In the genomic region with DNA sequence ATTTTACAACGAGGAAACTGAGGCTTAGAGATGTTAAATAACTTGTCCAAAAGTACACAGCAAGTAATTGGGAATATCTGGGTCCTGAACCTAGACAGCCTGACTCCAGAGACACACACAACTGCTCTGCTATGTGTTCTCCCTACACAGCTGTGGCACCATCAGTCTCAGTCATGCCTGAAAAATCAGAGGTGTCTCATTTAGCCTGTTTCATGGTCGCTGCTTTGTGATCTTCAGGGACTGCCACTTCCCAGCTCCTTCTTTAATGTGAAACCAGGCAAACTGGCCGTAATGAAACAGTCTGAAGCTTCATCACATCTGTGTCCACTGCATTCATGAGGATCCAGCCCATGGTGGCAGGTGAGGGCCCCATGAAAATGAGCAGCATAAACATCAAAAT, we compare ENCODE assay signal across 27 cellular contexts. TPM values are rescaled to one million over a fixed set of nuclear protein-coding genes. Genes with fewer than 3 reads are reported as not detected.
DNase-seq lines count a peak whose midpoint lies in the region; ATAC-seq and FAIRE-seq lines count a peak whose summit lies in the region.
"Had no signal": no experiment of that assay in that cellular context is flagged by ENCODE, and none has a peak within 500 bp of the region (broad histone marks: within the 10 kb centered on the region; RNA-seq: fewer than 3 reads in every experiment).

No MANE protein-coding gene starts in this region.

- ATAC-seq in GM18873 (IDR thresholded peaks at IDR 0.05; ENCODE audit: low FRiP score, unreplicated experiment) (no peak), GM18520 (IDR thresholded peaks at IDR 0.05; ENCODE audit: unreplicated experiment) (no peak)
- ATAC-seq: activated CD8-positive, alpha-beta T cell treated with anti-CD3 and anti-CD28 coated beads for 36 hours; PC-3; right cardiac atrium; Right ventricle myocardium inferior had no signal

- DNase-seq in NCI-H748 (lab: John Stamatoyannopoulos, UW; ENCODE audit: unreplicated experiment) (peak; percentile 24), NCI-H748 treated with DMSO at 0.1 percent for 48 hours (lab: John Stamatoyannopoulos, UW) (no peak), NCI-H69 (lab: John Stamatoyannopoulos, UW) (peak; percentile 48)
- no peak for DNase-seq in activated CD4-positive, alpha-beta T cell treated with anti-CD3 and anti-CD28 coated beads, Interleukin-2, amount 10 ng/mL, durations not matched to agents 24 days and 14 days
- DNase-seq: activated CD8-positive, alpha-beta memory T cell treated with anti-CD3 and anti-CD28 coated beads, Interleukin-2, amount 50 U/mL, for 48 hours; activated CD8-positive, alpha-beta T cell treated with anti-CD3 and anti-CD28 coated beads for 36 hours; activated naive CD4-positive, alpha-beta T cell treated with Interleukin-2 at 50 U/mL for 16 hours; CD8-positive, alpha-beta memory T cell; DMS153; endodermal cell; foreskin fibroblast; HCEC 1CT; Karpas-422; left ventricle myocardium inferior; mesenchymal stem cell; NCI-H345; PC-3; posterior cingulate gyrus; right cardiac atrium; stomach had no signal

- peaks cover 1% of the 10 kb centered on the region for H3K27me3 Mint-ChIP-seq in activated CD4-positive, alpha-beta T cell treated with anti-CD3 and anti-CD28 coated beads, Interleukin-2, amount 10 ng/mL, durations not matched to agents 24 days and 14 days

- H3K27ac Mint-ChIP-seq in activated CD4-positive, alpha-beta T cell treated with anti-CD3 and anti-CD28 coated beads, Interleukin-2, amount 10 ng/mL, durations not matched to agents 24 days and 14 days, result no peak overlapping the region
- H3K27ac Mint-ChIP-seq: activated CD8-positive, alpha-beta T cell treated with anti-CD3 and anti-CD28 coated beads for 36 hours; activated T-helper 1 cell treated with anti-CD3 and anti-CD28 coated beads, Interleukin-12 subunit alpha, Interleukin-12 subunit beta, Interleukin-2, Interleukin-4 antibody, amounts not matched to agents 30 ng/mL and 10 ng/mL and 1 ng/mL, durations not matched to agents 14 hours and 24 hours and 36 hours; CD8-positive, alpha-beta memory T cell; endodermal cell; T-helper 2 cell treated with Interferon-gamma antibody and Interleukin-4, amounts not matched to agents 5 μg/mL and 100 μg/mL, for 36 hours had no signal

- no peaks in the 10 kb centered on the region for H3K9me3 Mint-ChIP-seq in activated CD4-positive, alpha-beta T cell treated with anti-CD3 and anti-CD28 coated beads, Interleukin-2, amount 10 ng/mL, durations not matched to agents 24 days and 14 days
- H3K9me3 Mint-ChIP-seq: activated CD8-positive, alpha-beta T cell treated with anti-CD3 and anti-CD28 coated beads for 36 hours; activated T-helper 1 cell treated with anti-CD3 and anti-CD28 coated beads, Interleukin-12 subunit alpha, Interleukin-12 subunit beta, Interleukin-2, Interleukin-4 antibody, amounts not matched to agents 30 ng/mL and 10 ng/mL and 1 ng/mL, durations not matched to agents 14 hours and 24 hours and 36 hours; CD8-positive, alpha-beta memory T cell; central memory CD8-positive, alpha-beta T cell; T-helper 2 cell treated with Interferon-gamma antibody and Interleukin-4, amounts not matched to agents 5 μg/mL and 100 μg/mL, for 36 hours had no signal

- no peak overlapping the region for H3K4me3 Mint-ChIP-seq in activated CD4-positive, alpha-beta T cell treated with anti-CD3 and anti-CD28 coated beads, Interleukin-2, amount 10 ng/mL, durations not matched to agents 24 days and 14 days
- H3K4me3 Mint-ChIP-seq: activated CD8-positive, alpha-beta T cell treated with anti-CD3 and anti-CD28 coated beads for 36 hours; activated T-helper 1 cell treated with anti-CD3 and anti-CD28 coated beads, Interleukin-12 subunit alpha, Interleukin-12 subunit beta, Interleukin-2, Interleukin-4 antibody, amounts not matched to agents 30 ng/mL and 10 ng/mL and 1 ng/mL, durations not matched to agents 14 hours and 24 hours and 36 hours; CD8-positive, alpha-beta memory T cell; central memory CD8-positive, alpha-beta T cell; endodermal cell; T-helper 2 cell treated with Interferon-gamma antibody and Interleukin-4, amounts not matched to agents 5 μg/mL and 100 μg/mL, for 36 hours had no signal

- FAIRE-seq in islet of Langerhans (lab: Jason Lieb, UNC), result peak; percentile 79

- H3K36me3 Mint-ChIP-seq in activated CD4-positive, alpha-beta T cell treated with anti-CD3 and anti-CD28 coated beads, Interleukin-2, amount 10 ng/mL, durations not matched to agents 24 days and 14 days (ENCODE audit: low read depth), result no peaks in the 10 kb centered on the region
- H3K36me3 Mint-ChIP-seq: CD8-positive, alpha-beta memory T cell had no signal

- H3K4me1 Mint-ChIP-seq in activated CD4-positive, alpha-beta T cell treated with anti-CD3 and anti-CD28 coated beads, Interleukin-2, amount 10 ng/mL, durations not matched to agents 24 days and 14 days, result no peaks in the 10 kb centered on the region
- H3K4me1 Mint-ChIP-seq: CD8-positive, alpha-beta memory T cell; central memory CD8-positive, alpha-beta T cell had no signal

- intact Hi-C loops in activated CD4-positive, alpha-beta T cell treated with anti-CD3 and anti-CD28 coated beads, Interleukin-2, amount 10 ng/mL, durations not matched to agents 24 days and 14 days (cut with micrococcal nuclease), result loop anchor here (2.0 kb wide), 1 partner anchor 1026 kb away; no protein-coding TSS in a partner anchor

RNA-seq across cellular contexts. Expression of a gene that starts 56.6 kb away (rescaled TPM):
- total RNA-seq in activated CD4-positive, alpha-beta T cell treated with anti-CD3 and anti-CD28 coated beads, Interleukin-2, amount 10 ng/mL, durations not matched to agents 24 days and 14 days, result 6.0 and 6.5 TPM in 2 replicates
- total RNA-seq: PC-3 had no signal

RNA-seq across cellular contexts. Expression of a gene that starts 58.3 kb away (rescaled TPM):
- total RNA-seq in activated CD4-positive, alpha-beta T cell treated with anti-CD3 and anti-CD28 coated beads, Interleukin-2, amount 10 ng/mL, durations not matched to agents 24 days and 14 days, result 12.5 and 13.4 TPM in 2 replicates

Comparison
In these comparisons a context has a peak if more than half of its experiments do, and no peak if none do; other contexts are left out.
1. DNase-seq: peak in NCI-H748 (single experiment) and NCI-H69 (single experiment); none in NCI-H748 treated with DMSO at 0.1 percent for 48 hours (single experiment) and activated CD4-positive, alpha-beta T cell treated with anti-CD3 and anti-CD28 coated beads, Interleukin-2, amount 10 ng/mL, durations not matched to agents 24 days and 14 days (single experiment).